Comparison of ENCODE assay signal across 15 cellular contexts in genomic region chr1:95780836-95781235, GRCh38.
DNase-seq lines count a peak whose midpoint lies in the region; TF ChIP-seq lines count a peak whose summit lies in the region.
"Had no signal": no experiment of that assay in that cellular context is flagged by ENCODE, and none has a peak within 500 bp of the region (broad histone marks: within the 10 kb centered on the region; RNA-seq: fewer than 3 reads in every experiment).

No MANE protein-coding gene starts in this region.

- peaks cover 8% of the 10 kb centered on the region for H3K4me1 ChIP-seq in endodermal cell (ENCODE audit: control insufficient read depth, insufficient read depth, low read length)
- peaks cover 12% of the 10 kb centered on the region for H3K4me1 ChIP-seq in neural progenitor cell

- no peaks in the 10 kb centered on the region for H4K20me1 ChIP-seq in neural progenitor cell (ENCODE audit: low read depth)

- H3K27me3 ChIP-seq in endodermal cell (ENCODE audit: control insufficient read depth, insufficient read depth, low read length, poor library complexity, severe bottlenecking) (no peaks in the 10 kb centered on the region), neural progenitor cell (no peaks in the 10 kb centered on the region)

- H3K9ac ChIP-seq in endodermal cell (ENCODE audit: extremely low read depth, low read length, poor library complexity, severe bottlenecking): no peak overlapping the region
- H3K9ac ChIP-seq in neural progenitor cell: no peak overlapping the region

- peak overlapping the region; percentile 29 for H3K27ac ChIP-seq in endodermal cell (ENCODE audit: low read depth, low read length)
- peak overlapping the region; percentile 64 for H3K27ac ChIP-seq in neural progenitor cell
- H3K27ac ChIP-seq: HL-60 had no signal

- H3F3A ChIP-seq in neural progenitor cell (ENCODE audit: low read depth): peaks cover 6% of the 10 kb centered on the region

- no peaks in the 10 kb centered on the region for H3K27me3 Mint-ChIP-seq in IgD-negative memory B cell
- no peaks in the 10 kb centered on the region for H3K27me3 Mint-ChIP-seq in endodermal cell (ENCODE audit: insufficient read depth)
- H3K27me3 Mint-ChIP-seq in neural progenitor cell (ENCODE audit: insufficient read depth, low read depth): no peaks in the 10 kb centered on the region
- H3K27me3 Mint-ChIP-seq: B cell; CD4-positive, alpha-beta T cell had no signal

- H3K4me2 ChIP-seq in neural progenitor cell: no peak overlapping the region

- H3K36me3 Mint-ChIP-seq in IgD-negative memory B cell: peaks cover 2% of the 10 kb centered on the region
- no peaks in the 10 kb centered on the region for H3K36me3 Mint-ChIP-seq in endodermal cell (ENCODE audit: low read depth)
- no peaks in the 10 kb centered on the region for H3K36me3 Mint-ChIP-seq in neural progenitor cell

- no peak for TF ChIP-seq CTCF in endodermal cell (conservative IDR thresholded peaks at IDR 0.05)
- no peak for TF ChIP-seq CTCF in neural progenitor cell (IDR thresholded peaks at IDR 0.05)
- no peak for TF ChIP-seq CTCF in GM20000 (IDR thresholded peaks at IDR 0.05; ENCODE audit: extremely low read depth, missing control alignments)

- no peak overlapping the region for H3K4me3 ChIP-seq in endodermal cell (ENCODE audit: low read length)
- no peak overlapping the region for H3K4me3 ChIP-seq in neural progenitor cell

- H3K27ac Mint-ChIP-seq in IgD-negative memory B cell (peak overlapping the region in 2 of 3 donors; percentile 85 to 86), endodermal cell (no peak overlapping the region), neural progenitor cell (no peak overlapping the region)
- H3K27ac Mint-ChIP-seq: B cell; CD4-positive, alpha-beta T cell had no signal

- DNase-seq in endodermal cell (no peak), neural progenitor cell (ENCODE audit: low spot score) (peak; percentile 63), OCI-M1 (lab: John Stamatoyannopoulos, UW) (no peak), GM20000 (ENCODE audit: low spot score) (no peak), posterior cingulate gyrus (no peak), HuH-7 (ENCODE audit: low spot score) (no peak)
- DNase-seq: C1 segment of cervical spinal cord; Calu3; CD4-positive, alpha-beta T cell; DMS 273 treated with DMSO at 0.1 percent for 48 hours; H7; IMR-90 had no signal

- no peaks in the 10 kb centered on the region for H3K79me2 ChIP-seq in neural progenitor cell (ENCODE audit: low read depth)

- H3K9me3 Mint-ChIP-seq in IgD-negative memory B cell (peaks cover 3 to 14% (median 5%) of the 10 kb centered on the region in 3 donors), endodermal cell (no peaks in the 10 kb centered on the region), neural progenitor cell (no peaks in the 10 kb centered on the region)

- H3K36me3 ChIP-seq in endodermal cell (ENCODE audit: control insufficient read depth, insufficient read depth, low read length) (no peaks in the 10 kb centered on the region), neural progenitor cell (no peaks in the 10 kb centered on the region)

- intact Hi-C loops in posterior cingulate gyrus (cut with DNase I): no loop called here

- H3K4me3 Mint-ChIP-seq in IgD-negative memory B cell (no peak overlapping the region), endodermal cell (no peak overlapping the region), neural progenitor cell (no peak overlapping the region)
- H3K4me3 Mint-ChIP-seq: B cell; CD4-positive, alpha-beta T cell had no signal

- H2AFZ ChIP-seq in neural progenitor cell (replicated peaks): peak overlapping the region; percentile 69

- H3K9me3 ChIP-seq in endodermal cell (ENCODE audit: control insufficient read depth, low read length) (no peaks in the 10 kb centered on the region), neural progenitor cell (ENCODE audit: low read depth) (no peaks in the 10 kb centered on the region)

- 60 to 89% methylated on average over 2 to 3 of the region's 3 CpGs for WGBS in endodermal cell (ENCODE audit: insufficient coverage in 1 of 2, insufficient read length in 1 of 2), 2 experiments

- H3K4me1 Mint-ChIP-seq in IgD-negative memory B cell (no peaks in the 10 kb centered on the region), endodermal cell (peaks cover 20% of the 10 kb centered on the region), neural progenitor cell (peaks cover 12% of the 10 kb centered on the region)
- H3K4me1 Mint-ChIP-seq: B cell had no signal

Comparison
In these comparisons a context has a peak if more than half of its experiments do, and no peak if none do; other contexts are left out.
1. H3K27ac Mint-ChIP-seq: peak in IgD-negative memory B cell (2 of 3); none in endodermal cell (single experiment) and neural progenitor cell (single experiment).